In genomic region chr17:8162997-8163977, GRCh38 we compare ENCODE assay signal across 8 cellular contexts. TPM values are rescaled to one million over a fixed set of nuclear protein-coding genes. Genes with fewer than 3 reads are reported as not detected.
DNase-seq lines count a peak whose midpoint lies in the region; ATAC-seq and TF ChIP-seq lines count a peak whose summit lies in the region.

No MANE protein-coding gene starts in this region.

- TF ChIP-seq EP300 in stomach (IDR thresholded peaks at IDR 0.05): no peak

- TF ChIP-seq POLR2A in stomach (IDR thresholded peaks at IDR 0.05) (no peak), GM18505 (IDR thresholded peaks at IDR 0.05; ENCODE audit: borderline replicate concordance, extremely low read depth, insufficient read depth, insufficient read length) (no peak)

- peak overlapping the region; percentile 89 for H3K27ac ChIP-seq in brain microvascular endothelial cell
- peak overlapping the region; percentile 99 for H3K27ac ChIP-seq in layer of hippocampus (ENCODE audit: low read depth, low read length)
- peak overlapping the region; percentile 98 to 100 (median 99) for H3K27ac ChIP-seq in stomach

- TF ChIP-seq CTCF in brain microvascular endothelial cell (IDR thresholded peaks at IDR 0.05; ENCODE audit: low read depth, low read length, missing control alignments) (no peak), stomach (IDR thresholded peaks at IDR 0.05) (no peak)

- H3K36me3 ChIP-seq in brain microvascular endothelial cell (replicated peaks) (peaks cover 17% of the 10 kb centered on the region), stomach (peaks cover 18 to 34% (median 26%) of the 10 kb centered on the region in 4 donors)

- ATAC-seq in GM18511 (IDR thresholded peaks at IDR 0.05; ENCODE audit: unreplicated experiment) (peak; percentile 16), GM18505 (IDR thresholded peaks at IDR 0.05; ENCODE audit: unreplicated experiment) (no peak)

- no peaks in the 10 kb centered on the region for H3K9me3 ChIP-seq in stomach

- intact Hi-C loops in stomach (cut with DNase I; ENCODE audit: low total_unique reads): no loop called here

- in situ Hi-C loops in brain microvascular endothelial cell (cut with HindIII; ENCODE audit: low pct_ligation_motif_present, low sequenced_read_pairs): no loop called here

- H3K27me3 ChIP-seq in brain microvascular endothelial cell (replicated peaks): no peaks in the 10 kb centered on the region
- H3K27me3 ChIP-seq in layer of hippocampus (ENCODE audit: control insufficient read depth, insufficient read depth, low read length): no peaks in the 10 kb centered on the region
- no peaks in the 10 kb centered on the region for H3K27me3 ChIP-seq in stomach

- DNase-seq in NCI-H1930 (lab: John Stamatoyannopoulos, UW): peak; percentile 19 to 47
- no peak for DNase-seq in brain microvascular endothelial cell
- no peak for DNase-seq in stomach
- DNase-seq in inferior parietal cortex (ENCODE audit: extremely low spot score): no peak
- no peak for DNase-seq in NCI-H226

- peak overlapping the region; percentile 85 for H3K4me3 ChIP-seq in brain microvascular endothelial cell (ENCODE audit: low read depth, low read length)
- peak overlapping the region; percentile 69 to 97 (median 94) for H3K4me3 ChIP-seq in stomach

- peaks cover 44 to 61% (median 53%) of the 10 kb centered on the region in 4 donors for H3K4me1 ChIP-seq in stomach

- WGBS in stomach, 5 donors: 11 to 27% (median 14%) methylated on average over 28 to 55 of the region's 55 CpGs

RNA-seq across cellular contexts. Expression of gene VAMP2, which starts 0.5 kb away (rescaled TPM):
- total RNA-seq in stomach: 100 to 1,000 TPM in 1 of 5 donors, 10 to 100 TPM in 2, 1 to 10 TPM in 2; 6.7 to 104 (median 17.3) TPM
- polyA plus RNA-seq in stomach: 10 to 100 TPM; 32.4 to 58.8 (median 43.1) TPM

RNA-seq across cellular contexts. Expression of gene PER1, which starts 11.1 kb away (rescaled TPM):
- 100 to 1,000 TPM in 3 of 5 donors, 10 to 100 TPM in 2; 16.2 to 163 (median 137) TPM for total RNA-seq in stomach
- polyA plus RNA-seq in stomach: 10 to 100 TPM; 47.2 to 69.4 (median 66.7) TPM

RNA-seq across cellular contexts. Expression of gene TMEM107, which starts 12.9 kb away (rescaled TPM):
- 10 to 100 TPM in 3 of 5 donors, 1 to 10 TPM in 2; 5.2 to 37.6 (median 14.9) TPM for total RNA-seq in stomach
- 10 to 100 TPM in 1 of 3 donors, 1 to 10 TPM in 2; 6.3 to 10.3 (median 8.0) TPM for polyA plus RNA-seq in stomach

RNA-seq across cellular contexts. Expression of gene BORCS6, which starts 26.7 kb away (rescaled TPM):
- total RNA-seq in stomach: 10 to 100 TPM in 2 of 5 donors, 1 to 10 TPM in 2, under 1 TPM in 1; 0.58 to 70.1 (median 4.6) TPM
- polyA plus RNA-seq in stomach: 1 to 10 TPM; 6.6 to 9.2 (median 7.9) TPM

RNA-seq across cellular contexts. Expression of gene HES7, which starts 39.4 kb away (rescaled TPM):
- total RNA-seq in stomach: not detected
- polyA plus RNA-seq in stomach: under 1 TPM in 2 of 3 donors, not detected in 1; 0.58 to 0.92 TPM

Comparison
In these comparisons a context has a peak if more than half of its experiments do, and no peak if none do; other contexts are left out.
1. DNase-seq: peak in NCI-H1930 (2 of 2); none in brain microvascular endothelial cell (single experiment), stomach (single experiment), inferior parietal cortex (single experiment) and NCI-H226 (single experiment).
2. Peak in every context shown above with its lines, with median percentiles within 50 percentile points of each other: H3K27ac ChIP-seq.